Comparison of ENCODE assay signal across 9 cellular contexts in genomic region chr19:45995715-45996385, GRCh38. TPM values are rescaled to one million over a fixed set of nuclear protein-coding genes. Genes with fewer than 3 reads are reported as not detected.
DNase-seq lines count a peak whose midpoint lies in the region; ATAC-seq and TF ChIP-seq lines count a peak whose summit lies in the region.
"Had no signal": no experiment of that assay in that cellular context is flagged by ENCODE, and none has a peak within 500 bp of the region (broad histone marks: within the 10 kb centered on the region; RNA-seq: fewer than 3 reads in every experiment).

No MANE protein-coding gene starts in this region.

- H3K27ac Mint-ChIP-seq in CD8-positive, alpha-beta T cell: no peak overlapping the region

- H3K4me3 Mint-ChIP-seq in CD8-positive, alpha-beta T cell: no peak overlapping the region
- H3K4me3 Mint-ChIP-seq: activated naive CD8-positive, alpha-beta T cell had no signal

- H3K4me1 ChIP-seq in CD8-positive, alpha-beta T cell (ENCODE audit: insufficient read depth, low read length): peaks cover 21% of the 10 kb centered on the region
- no peaks in the 10 kb centered on the region for H3K4me1 ChIP-seq in endocrine pancreas (ENCODE audit: control insufficient read depth, insufficient read depth, low read length)
- H3K4me1 ChIP-seq in neuron (ENCODE audit: insufficient read depth, low read length): peaks cover 17% of the 10 kb centered on the region

- no peaks in the 10 kb centered on the region for H3K27me3 ChIP-seq in CD8-positive, alpha-beta T cell (ENCODE audit: insufficient read depth, low read length)
- H3K27me3 ChIP-seq in endocrine pancreas (ENCODE audit: control insufficient read depth, insufficient read depth, low read length) (no peaks in the 10 kb centered on the region), neuron (ENCODE audit: insufficient read depth, low read length) (no peaks in the 10 kb centered on the region)

- intact Hi-C loops in CD8-positive, alpha-beta T cell (cut with DNase I, micrococcal nuclease): loop anchor here (1.0 to 10.0 kb wide), 12 partner anchors 20 to 1276 kb away; partner anchors contain the start of genes IRF2BP1 (in 2 of the 2), SYMPK (in 2 of the 2), CCDC9 (in 1 of the 2) and ERCC2 (in 1 of the 2)

- no peak for TF ChIP-seq CTCF in CD8-positive, alpha-beta T cell (IDR thresholded peaks at IDR 0.05)

- H3K36me3 Mint-ChIP-seq in CD8-positive, alpha-beta T cell: peaks cover 7% of the 10 kb centered on the region

- DNase-seq in CD8-positive, alpha-beta T cell: no peak
- peak; percentile 30 for DNase-seq in NCI-H446 treated with DMSO at 0.1 percent for 48 hours (lab: John Stamatoyannopoulos, UW)
- no peak for DNase-seq in UCSD-AML1 (lab: John Stamatoyannopoulos, UW; ENCODE audit: unreplicated experiment)
- no peak for DNase-seq in inferior parietal cortex (ENCODE audit: extremely low spot score)
- DNase-seq in stimulated activated CD4-positive, alpha-beta T cell treated with anti-CD3 and anti-CD28 coated beads, Interleukin-2, amount 100 ng/mL, for 48 hours: no peak
- DNase-seq in CD1c-positive myeloid dendritic cell (ENCODE audit: extremely low spot score): no peak

- peak overlapping the region; percentile 77 for H3K4me3 ChIP-seq in CD8-positive, alpha-beta T cell (ENCODE audit: low read depth, low read length)
- peak overlapping the region; percentile 90 for H3K4me3 ChIP-seq in endocrine pancreas (ENCODE audit: control insufficient read depth, insufficient read depth, low read length)
- H3K4me3 ChIP-seq in neuron (ENCODE audit: low read length): peak overlapping the region; percentile 90

- no peaks in the 10 kb centered on the region for H3K9me3 Mint-ChIP-seq in CD8-positive, alpha-beta T cell

- ATAC-seq in CD8-positive, alpha-beta T cell: no peak

- H3K4me1 Mint-ChIP-seq in CD8-positive, alpha-beta T cell (ENCODE audit: low read depth): peaks cover 32% of the 10 kb centered on the region

- peak overlapping the region; percentile 29 for H2AFZ ChIP-seq in neuron (ENCODE audit: low read depth, low read length)

- peaks cover 3% of the 10 kb centered on the region for H3K27me3 Mint-ChIP-seq in CD8-positive, alpha-beta T cell (ENCODE audit: low read depth)
- H3K27me3 Mint-ChIP-seq: activated naive CD8-positive, alpha-beta T cell had no signal

- peak overlapping the region; percentile 64 for H3K27ac ChIP-seq in CD8-positive, alpha-beta T cell (ENCODE audit: low read depth, low read length)

- no peaks in the 10 kb centered on the region for H3K9me3 ChIP-seq in CD8-positive, alpha-beta T cell (ENCODE audit: low read length)
- no peaks in the 10 kb centered on the region for H3K9me3 ChIP-seq in endocrine pancreas (ENCODE audit: control insufficient read depth, low read length)
- H3K9me3 ChIP-seq in neuron (ENCODE audit: low read length): no peaks in the 10 kb centered on the region

- no peaks in the 10 kb centered on the region for H3K36me3 ChIP-seq in CD8-positive, alpha-beta T cell (ENCODE audit: insufficient read depth, low read length)
- H3K36me3 ChIP-seq in endocrine pancreas (ENCODE audit: control insufficient read depth, insufficient read depth, low read length) (no peaks in the 10 kb centered on the region), neuron (ENCODE audit: insufficient read depth, low read length) (peaks cover 3% of the 10 kb centered on the region)

- H3K9ac ChIP-seq in endocrine pancreas (ENCODE audit: control insufficient read depth, insufficient read depth, low read length): peak overlapping the region; percentile 94

- POLR2A ChIA-PET in CD8-positive, alpha-beta T cell (lab: Charles Lee): interaction anchor here (0.6 to 1.6 kb wide), 6 partner anchors 17 to 824 kb away, joined by 3 to 5 read pairs (median 3); no protein-coding TSS in a partner anchor

- CTCF ChIA-PET in CD8-positive, alpha-beta T cell (lab: Charles Lee): interaction anchor here (1.0 to 4.9 kb wide), 5 partner anchors 11 to 33 kb away, joined by 3 to 19 read pairs (median 5); no protein-coding TSS in a partner anchor

RNA-seq across cellular contexts. Expression of gene CCDC61, which starts 0.6 kb away (rescaled TPM):
- 1 to 10 TPM; 4.9 to 6.2 TPM for total RNA-seq in CD8-positive, alpha-beta T cell

RNA-seq across cellular contexts. Expression of gene NOVA2, which starts 22.2 kb away (rescaled TPM):
- total RNA-seq in CD8-positive, alpha-beta T cell: not detected

RNA-seq across cellular contexts. Expression of gene PGLYRP1, which starts 27.0 kb away (rescaled TPM):
- not detected for total RNA-seq in CD8-positive, alpha-beta T cell

RNA-seq across cellular contexts. Expression of gene IGFL4, which starts 45.0 kb away (rescaled TPM):
- total RNA-seq in CD8-positive, alpha-beta T cell: not detected
